Comparison of ENCODE assay signal across 10 cellular contexts in genomic region chr18:63180971-63181376, GRCh38.
DNase-seq lines count a peak whose midpoint lies in the region; ATAC-seq and TF ChIP-seq lines count a peak whose summit lies in the region.
"Had no signal": no experiment of that assay in that cellular context is flagged by ENCODE, and none has a peak within 500 bp of the region (broad histone marks: within the 10 kb centered on the region; RNA-seq: fewer than 3 reads in every experiment).

No MANE protein-coding gene starts in this region.

- peak; percentile 51 for ATAC-seq in GM21529 (IDR thresholded peaks at IDR 0.05; ENCODE audit: unreplicated experiment)
- ATAC-seq in HG03432 (IDR thresholded peaks at IDR 0.05; ENCODE audit: unreplicated experiment): peak; percentile 65
- ATAC-seq: lower lobe of right lung had no signal

- no peaks in the 10 kb centered on the region for H3K27me3 Mint-ChIP-seq in activated naive CD4-positive, alpha-beta T cell treated with anti-CD3 and anti-CD28 coated beads for 36 hours (ENCODE audit: low read depth)
- no peaks in the 10 kb centered on the region for H3K27me3 Mint-ChIP-seq in stimulated activated naive CD8-positive, alpha-beta T cell treated with anti-CD3 and anti-CD28 coated beads, Interleukin-15, Interleukin-2, amounts not matched to agents 100 ng/mL and 50 ng/mL, for 24 hours

- no peak for TF ChIP-seq POLR2A in lower leg skin (IDR thresholded peaks at IDR 0.05)

- peaks cover 5% of the 10 kb centered on the region for H3K36me3 Mint-ChIP-seq in activated naive CD4-positive, alpha-beta T cell treated with anti-CD3 and anti-CD28 coated beads for 36 hours (ENCODE audit: low read depth)
- H3K36me3 Mint-ChIP-seq in stimulated activated naive CD8-positive, alpha-beta T cell treated with anti-CD3 and anti-CD28 coated beads, Interleukin-15, Interleukin-2, amounts not matched to agents 100 ng/mL and 50 ng/mL, for 24 hours (ENCODE audit: low read depth): peaks cover 32% of the 10 kb centered on the region

- H3K4me3 Mint-ChIP-seq in activated naive CD4-positive, alpha-beta T cell treated with anti-CD3 and anti-CD28 coated beads for 36 hours: no peak overlapping the region
- H3K4me3 Mint-ChIP-seq in stimulated activated naive CD8-positive, alpha-beta T cell treated with anti-CD3 and anti-CD28 coated beads, Interleukin-15, Interleukin-2, amounts not matched to agents 100 ng/mL and 50 ng/mL, for 24 hours: no peak overlapping the region

- no peak for TF ChIP-seq CTCF in lower leg skin (IDR thresholded peaks at IDR 0.05)

- CTCF ChIA-PET in activated naive CD4-positive, alpha-beta T cell treated with anti-CD3 and anti-CD28 coated beads for 36 hours (lab: Charles Lee): interaction anchor here (1.3 kb wide), 3 partner anchors 10 to 136 kb away, joined by 3 to 4 read pairs (median 4); no protein-coding TSS in a partner anchor

- H3K27ac Mint-ChIP-seq in activated naive CD4-positive, alpha-beta T cell treated with anti-CD3 and anti-CD28 coated beads for 36 hours: no peak overlapping the region
- H3K27ac Mint-ChIP-seq in stimulated activated naive CD8-positive, alpha-beta T cell treated with anti-CD3 and anti-CD28 coated beads, Interleukin-15, Interleukin-2, amounts not matched to agents 100 ng/mL and 50 ng/mL, for 24 hours: peak overlapping the region; percentile 54

- H3K9me3 Mint-ChIP-seq in activated naive CD4-positive, alpha-beta T cell treated with anti-CD3 and anti-CD28 coated beads for 36 hours: no peaks in the 10 kb centered on the region
- H3K9me3 Mint-ChIP-seq in stimulated activated naive CD8-positive, alpha-beta T cell treated with anti-CD3 and anti-CD28 coated beads, Interleukin-15, Interleukin-2, amounts not matched to agents 100 ng/mL and 50 ng/mL, for 24 hours: no peaks in the 10 kb centered on the region

- WGBS in lower leg skin, 2 donors: 86 to 92% methylated on average over 5 of the region's 5 CpGs

- peaks cover 71% of the 10 kb centered on the region for H3K4me1 Mint-ChIP-seq in activated naive CD4-positive, alpha-beta T cell treated with anti-CD3 and anti-CD28 coated beads for 36 hours (ENCODE audit: low read depth)
- H3K4me1 Mint-ChIP-seq in stimulated activated naive CD8-positive, alpha-beta T cell treated with anti-CD3 and anti-CD28 coated beads, Interleukin-15, Interleukin-2, amounts not matched to agents 100 ng/mL and 50 ng/mL, for 24 hours (ENCODE audit: low read depth): peaks cover 92% of the 10 kb centered on the region

- H3K4me3 ChIP-seq in lower leg skin (ENCODE audit: low read depth, poor library complexity, severe bottlenecking): no peak overlapping the region
- H3K4me3 ChIP-seq: lower lobe of right lung had no signal

- intact Hi-C loops in activated naive CD4-positive, alpha-beta T cell treated with anti-CD3 and anti-CD28 coated beads for 36 hours (cut with micrococcal nuclease): loop anchor here (1.0 kb wide), 1 partner anchor 20 kb away; no protein-coding TSS in a partner anchor
- intact Hi-C loops in lower leg skin (cut with DNase I; ENCODE audit: low total_unique reads): no loop called here

- DNase-seq in activated naive CD4-positive, alpha-beta T cell treated with anti-CD3 and anti-CD28 coated beads for 36 hours: peak; percentile 42
- no peak for DNase-seq in activated naive CD4-positive, alpha-beta T cell treated with anti-CD3 and anti-CD28 coated beads, Interleukin-2, amount 50 U/mL, for 16 hours
- DNase-seq in hippocampal formation (lab: John Stamatoyannopoulos, UW): no peak
- no peak for DNase-seq in DMS79 (lab: John Stamatoyannopoulos, UW)
- no peak for DNase-seq in lower leg skin (ENCODE audit: low spot score in 2 of 2)
- DNase-seq: lower lobe of right lung, NCI-H748 treated with DMSO at 0.1 percent for 48 hours had no signal
